16 cellular contexts compared by ENCODE assay signal in genomic region chr6:103723438-103723837, GRCh38.
DNase-seq lines count a peak whose midpoint lies in the region; ATAC-seq lines count a peak whose summit lies in the region.
"Had no signal": no experiment of that assay in that cellular context is flagged by ENCODE, and none has a peak within 500 bp of the region (broad histone marks: within the 10 kb centered on the region; RNA-seq: fewer than 3 reads in every experiment).

No MANE protein-coding gene starts in this region.

- ATAC-seq in GM18498 (IDR thresholded peaks at IDR 0.05; ENCODE audit: unreplicated experiment), result peak; percentile 72
- ATAC-seq in GM21390 (IDR thresholded peaks at IDR 0.05; ENCODE audit: unreplicated experiment), result peak; percentile 64
- ATAC-seq in HG03135 (IDR thresholded peaks at IDR 0.05; ENCODE audit: unreplicated experiment), result peak; percentile 74
- no peak for ATAC-seq in GM21825 (IDR thresholded peaks at IDR 0.05; ENCODE audit: unreplicated experiment)

- DNase-seq in NCI-H69 (lab: John Stamatoyannopoulos, UW) (peak; percentile 43), SHP77 (lab: John Stamatoyannopoulos, UW) (no peak), HuH-7 (ENCODE audit: low spot score) (no peak)
- DNase-seq in stimulated activated CD4-positive, alpha-beta T cell treated with anti-CD3 and anti-CD28 coated beads, Interleukin-2, amount 100 ng/mL, for 48 hours, result no peak
- DNase-seq: CD8-positive, alpha-beta memory T cell; DMS79 treated with DMSO at 0.1 percent for 48 hours; H9; NCI-H187 treated with DMSO at 0.1 percent for 48 hours; NCI-H345; NCI-H526; RPMI8226; SW 1271 had no signal
